Comparison of ENCODE assay signal across 31 cellular contexts in genomic region chr12:81253360-81253759, GRCh38.
"Had no signal": no experiment of that assay in that cellular context is flagged by ENCODE, and none has a peak within 500 bp of the region (broad histone marks: within the 10 kb centered on the region; RNA-seq: fewer than 3 reads in every experiment).

No MANE protein-coding gene starts in this region.

- H3K4me3 Mint-ChIP-seq: naive thymus-derived CD8-positive, alpha-beta T cell; natural killer cell treated with Interleukin-12 subunit alpha and Interleukin-12 subunit beta and Interleukin-15 and Interleukin-18, amount 100 ng/mL, for 72 hours; neural progenitor cell; stimulated activated memory B cell treated with anti-CD40 and anti-IgM and Interleukin-4, amounts not matched to agents 10 μg/mL and 1 μg/mL and 100 μg/mL, for 72 hours; stimulated activated naive CD8-positive, alpha-beta T cell treated with anti-CD3 and anti-CD28 coated beads, Interleukin-15, amount 100 ng/mL, for 72 hours; type B pancreatic cell had no signal

- H3K4me1 Mint-ChIP-seq: naive thymus-derived CD8-positive, alpha-beta T cell; stimulated activated memory B cell treated with anti-CD40 and anti-IgM and Interleukin-4, amounts not matched to agents 10 μg/mL and 1 μg/mL and 100 μg/mL, for 72 hours; stimulated activated naive CD8-positive, alpha-beta T cell treated with anti-CD3 and anti-CD28 coated beads, Interleukin-15, amount 100 ng/mL, for 72 hours had no signal

- DNase-seq: naive thymus-derived CD8-positive, alpha-beta T cell; occipital lobe; ovary; posterior cingulate gyrus; psoas muscle; right cardiac atrium; spleen; stimulated activated CD4-positive, alpha-beta T cell treated with anti-CD3 and anti-CD28 coated beads, Interleukin-12 subunit alpha, Interleukin-12 subunit beta, amount 100 ng/mL, for 4 hours; stimulated activated CD4-positive, alpha-beta T cell treated with anti-CD3 and anti-CD28 coated beads, Interleukin-1b, Interleukin-23, amount 100 ng/mL, for 48 hours; stimulated activated CD4-positive, alpha-beta T cell treated with anti-CD3 and anti-CD28 coated beads, Interleukin-4, amount 100 ng/mL, for 1 hour; stimulated activated CD4-positive, alpha-beta T cell treated with anti-CD3 and anti-CD28 coated beads, Interleukin-4, amount 100 ng/mL, for 4 hours; stimulated activated CD8-positive, alpha-beta memory T cell treated with anti-CD3 and anti-CD28 coated beads, Interleukin-4, amount 100 ng/mL, for 48 hours; stimulated activated naive CD4-positive, alpha-beta T cell; stimulated activated naive CD8-positive, alpha-beta T cell treated with anti-CD3 and anti-CD28 coated beads, Interleukin-15, amount 100 ng/mL, for 72 hours; stimulated activated naive CD8-positive, alpha-beta T cell treated with anti-CD3 and anti-CD28 coated beads, Interleukin-15, Interleukin-2, amounts not matched to agents 100 U/mL and 50 U/mL, for 24 hours; substantia nigra; testis; tibial artery; transverse colon; upper lobe of right lung; uterus had no signal

- H3K27ac Mint-ChIP-seq: naive thymus-derived CD8-positive, alpha-beta T cell; natural killer cell treated with Interleukin-12 subunit alpha and Interleukin-12 subunit beta and Interleukin-15 and Interleukin-18, amount 100 ng/mL, for 72 hours; neural progenitor cell; progenitor cell of endocrine pancreas; stimulated activated memory B cell treated with anti-CD40 and anti-IgM and Interleukin-4, amounts not matched to agents 10 μg/mL and 1 μg/mL and 100 μg/mL, for 72 hours; stimulated activated naive CD8-positive, alpha-beta T cell treated with anti-CD3 and anti-CD28 coated beads, Interleukin-15, amount 100 ng/mL, for 72 hours; type B pancreatic cell had no signal

- H3K36me3 ChIP-seq: neural progenitor cell, ovary, spleen, suprapubic skin, tibial artery, transverse colon, uterus had no signal

- H3K9me3 Mint-ChIP-seq: neural progenitor cell; stimulated activated memory B cell treated with anti-CD40 and anti-IgM and Interleukin-4, amounts not matched to agents 10 μg/mL and 1 μg/mL and 100 μg/mL, for 72 hours; type B pancreatic cell had no signal

- H3K27me3 Mint-ChIP-seq: naive thymus-derived CD8-positive, alpha-beta T cell; natural killer cell treated with Interleukin-12 subunit alpha and Interleukin-12 subunit beta and Interleukin-15 and Interleukin-18, amount 100 ng/mL, for 72 hours; progenitor cell of endocrine pancreas; stimulated activated memory B cell treated with anti-CD40 and anti-IgM and Interleukin-4, amounts not matched to agents 10 μg/mL and 1 μg/mL and 100 μg/mL, for 72 hours; stimulated activated naive CD8-positive, alpha-beta T cell treated with anti-CD3 and anti-CD28 coated beads, Interleukin-15, amount 100 ng/mL, for 72 hours; type B pancreatic cell had no signal

- H3K9ac ChIP-seq: neural progenitor cell, parathyroid adenoma had no signal

- H3K27ac ChIP-seq: neural progenitor cell, ovary, parathyroid adenoma, psoas muscle, skin epidermis, spleen, suprapubic skin, testis, tibial artery, transverse colon, upper lobe of right lung, uterus had no signal

- H3K4me2 ChIP-seq: neural progenitor cell, smooth muscle cell had no signal

- H3K4me3 ChIP-seq: neural progenitor cell, ovary, psoas muscle, skin epidermis, smooth muscle cell, spleen, suprapubic skin, testis, tibial artery, transverse colon, upper lobe of right lung, uterus had no signal

- H3K27me3 ChIP-seq: neural progenitor cell, ovary, spleen, suprapubic skin, testis, tibial artery, transverse colon, upper lobe of right lung, uterus had no signal

- H3K79me2 ChIP-seq: parathyroid adenoma had no signal

- ATAC-seq: naive thymus-derived CD8-positive, alpha-beta T cell; natural killer cell treated with Interleukin-12 subunit alpha and Interleukin-12 subunit beta and Interleukin-15 and Interleukin-18, amount 100 ng/mL, for 72 hours; psoas muscle; right cardiac atrium; sciatic nerve; stimulated activated memory B cell treated with anti-CD40 and anti-IgM and Interleukin-4, amounts not matched to agents 10 μg/mL and 1 μg/mL and 100 μg/mL, for 72 hours; stimulated activated naive CD8-positive, alpha-beta T cell treated with anti-CD3 and anti-CD28 coated beads, Interleukin-15, amount 100 ng/mL, for 72 hours; stimulated activated naive CD8-positive, alpha-beta T cell treated with anti-CD3 and anti-CD28 coated beads, Interleukin-15, Interleukin-2, amounts not matched to agents 100 U/mL and 50 U/mL, for 24 hours; upper lobe of right lung had no signal

- H3K36me3 Mint-ChIP-seq: naive thymus-derived CD8-positive, alpha-beta T cell; natural killer cell treated with Interleukin-12 subunit alpha and Interleukin-12 subunit beta and Interleukin-15 and Interleukin-18, amount 100 ng/mL, for 72 hours; neural progenitor cell; stimulated activated memory B cell treated with anti-CD40 and anti-IgM and Interleukin-4, amounts not matched to agents 10 μg/mL and 1 μg/mL and 100 μg/mL, for 72 hours had no signal

- H3K4me1 ChIP-seq: parathyroid adenoma, psoas muscle, spleen, suprapubic skin, testis, tibial artery, transverse colon, upper lobe of right lung had no signal
